Comparison of ENCODE assay signal across 10 cellular contexts in the genomic region with DNA sequence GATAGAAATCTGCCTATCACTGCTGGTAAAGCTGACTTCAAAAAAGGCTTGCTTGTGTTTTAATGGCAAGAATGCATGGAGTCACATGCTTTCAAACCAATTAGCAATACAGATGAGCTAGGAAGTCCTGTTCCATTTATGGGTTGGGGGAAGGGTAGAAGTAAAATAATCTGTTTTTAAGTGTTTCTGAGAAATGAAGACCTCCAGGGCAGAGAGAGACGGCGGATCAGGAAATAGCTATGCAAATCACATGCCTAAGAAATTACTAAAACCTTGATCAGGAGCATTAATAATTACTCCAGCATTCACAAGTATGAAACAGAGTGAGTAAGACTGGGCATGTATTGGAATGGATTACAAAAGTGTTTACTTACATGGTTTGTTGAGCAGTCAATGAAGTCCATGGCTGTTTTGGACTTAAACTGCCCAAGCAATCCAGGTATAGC.
DNase-seq lines count a peak whose midpoint lies in the region; ATAC-seq, FAIRE-seq and TF ChIP-seq lines count a peak whose summit lies in the region.
"Had no signal": no experiment of that assay in that cellular context is flagged by ENCODE, and none has a peak within 500 bp of the region (broad histone marks: within the 10 kb centered on the region; RNA-seq: fewer than 3 reads in every experiment).

No MANE protein-coding gene starts in this region.

- in situ Hi-C loops in GM18951 (cut with MboI; ENCODE audit: low sequenced_read_pairs, unreplicated experiment): loop anchor here (5.0 to 25.0 kb wide), 3 partner anchors 199 to 906 kb away; no protein-coding TSS in a partner anchor

- no peaks in the 10 kb centered on the region for H4K20me1 ChIP-seq in SK-N-SH (ENCODE audit: insufficient read depth)

- H3K9me3 ChIP-seq in SK-N-SH (no peaks in the 10 kb centered on the region), spleen (no peaks in the 10 kb centered on the region)

- H3K36me3 ChIP-seq in SK-N-SH (replicated peaks in 1 of 2; ENCODE audit: control insufficient read depth in 1 of 2, insufficient read depth in 2 of 2, low read length in 1 of 2) (no peaks in the 10 kb centered on the region), spleen (no peaks in the 10 kb centered on the region)

- CTCF ChIA-PET in SK-N-SH (lab: Yijun Ruan, JAX): interaction anchor here (11.2 kb wide), 1 partner anchor 204 kb away, joined by 190 read pairs; no protein-coding TSS in a partner anchor

- no peak for TF ChIP-seq CTCF in SK-N-SH (IDR thresholded peaks at IDR 0.05)
- TF ChIP-seq CTCF in fibroblast of the aortic adventitia (IDR thresholded peaks at IDR 0.05; ENCODE audit: insufficient read depth, low read length): no peak
- no peak for TF ChIP-seq CTCF in spleen (IDR thresholded peaks at IDR 0.05 in 8 of 11, conservative IDR thresholded peaks at IDR 0.05 in 3 of 11)
- no peak for TF ChIP-seq CTCF in D721Med (IDR thresholded peaks at IDR 0.05; ENCODE audit: insufficient read depth, missing control alignments)

- no peaks in the 10 kb centered on the region for H3K27me3 ChIP-seq in SK-N-SH (ENCODE audit: insufficient read depth)
- H3K27me3 ChIP-seq in spleen (replicated peaks in 1 of 7): no peaks in the 10 kb centered on the region

- H3K27ac ChIP-seq in SK-N-SH (ENCODE audit: low read depth in 2 of 2, low read length in 1 of 2) (peak overlapping the region; percentile 41 to 97; a peak in 3 of 4 replicates), spleen (peak overlapping the region; percentile 23 to 90 (median 86))
- H3K27ac ChIP-seq: HL-60 had no signal

- no peak for ATAC-seq in HG02884 (IDR thresholded peaks at IDR 0.05; ENCODE audit: unreplicated experiment)
- ATAC-seq: left cardiac atrium had no signal

- DNase-seq in SK-N-SH: no peak
- peak; percentile 41 for DNase-seq in fibroblast of the aortic adventitia (ENCODE audit: low read depth)
- no peak for DNase-seq in spleen
- no peak for DNase-seq in NCI-H446 (lab: John Stamatoyannopoulos, UW)
- no peak for DNase-seq in D721Med (ENCODE audit: insufficient read length, low spot score)
- DNase-seq: aorta, left cardiac atrium had no signal

- TF ChIP-seq RAD21 in SK-N-SH (IDR thresholded peaks at IDR 0.05; ENCODE audit: low read length): no peak

- peaks cover 51% of the 10 kb centered on the region for H3K79me2 ChIP-seq in SK-N-SH (ENCODE audit: insufficient read depth)

- H3K4me2 ChIP-seq in SK-N-SH: peak overlapping the region; percentile 10; the same call in 1 of the 2 replicates

- peak; percentile 29 for TF ChIP-seq POLR2A in GM18951 (IDR thresholded peaks at IDR 0.05; ENCODE audit: extremely low read depth, insufficient read depth, insufficient read length)
- TF ChIP-seq POLR2A in spleen (IDR thresholded peaks at IDR 0.05): no peak

- no peak overlapping the region; the same call in 1 of the 2 replicates for H2AFZ ChIP-seq in SK-N-SH (ENCODE audit: low read depth)

- no peak for FAIRE-seq in D721Med (lab: Jason Lieb, UNC)

- H3K4me1 ChIP-seq in SK-N-SH (ENCODE audit: control insufficient read depth in 1 of 2, insufficient read depth in 2 of 2, low read depth in 1 of 2, low read length in 1 of 2) (peaks cover 29 to 74% of the 10 kb centered on the region in 2 experiments; a peak in 3 of 4 replicates), spleen (peaks cover 62 to 100% (median 95%) of the 10 kb centered on the region in 6 donors)

- peak overlapping the region; percentile 13; the same call in 1 of the 2 replicates for H3K9ac ChIP-seq in SK-N-SH

- no peak overlapping the region for H3K4me3 ChIP-seq in SK-N-SH (ENCODE audit: low read depth in 2 of 2, low read length in 1 of 2)
- H3K4me3 ChIP-seq in fibroblast of the aortic adventitia (ENCODE audit: low read depth, low read length): no peak overlapping the region
- no peak overlapping the region for H3K4me3 ChIP-seq in spleen

- POLR2A ChIA-PET in SK-N-SH (lab: Yijun Ruan, JAX): no interaction called here

- H3K9me2 ChIP-seq in SK-N-SH: no peaks in the 10 kb centered on the region

- WGBS in SK-N-SH (ENCODE audit: low lambda C conversion rate): 20% methylated on average over 2 of the region's 2 CpGs
- WGBS in spleen, 5 donors: 23 to 47% (median 34%) methylated on average over 2 of the region's 2 CpGs

- intact Hi-C loops in spleen (cut with DNase I; ENCODE audit: low total_unique reads): no loop called here

- TF ChIP-seq EP300 in SK-N-SH (IDR thresholded peaks at IDR 0.05; ENCODE audit: borderline replicate concordance in 1 of 2, low read depth in 1 of 2, low read length in 1 of 2): peak in 1 of 2 experiments; percentile 83; a peak in 2 of 4 replicates

- peaks cover 43% of the 10 kb centered on the region for H3F3A ChIP-seq in SK-N-SH (replicated peaks; ENCODE audit: insufficient read depth)

TF ChIP-seq in SK-N-SH, 30 proteins besides CTCF, POLR2A, EP300 and RAD21 (continues in another document):
- TF ChIP-seq FOSL2 (IDR thresholded peaks at IDR 0.05; ENCODE audit: borderline replicate concordance, low read depth) (peak; percentile 32; the same call in 1 of the 2 replicates), NFIC (IDR thresholded peaks at IDR 0.05; ENCODE audit: borderline replicate concordance) (no peak; the same call in 1 of the 2 replicates), FOXM1 (IDR thresholded peaks at IDR 0.05; ENCODE audit: low read depth) (no peak), MXI1 (IDR thresholded peaks at IDR 0.05; ENCODE audit: low read depth, low read length) (no peak), TAF1 (IDR thresholded peaks at IDR 0.05; ENCODE audit: borderline replicate concordance, low read depth, low read length) (no peak), RCOR1 (IDR thresholded peaks at IDR 0.05; ENCODE audit: low read length) (no peak), POLR2AphosphoS5 (IDR thresholded peaks at IDR 0.05; ENCODE audit: low read depth, low read length) (no peak), USF1 (IDR thresholded peaks at IDR 0.05; ENCODE audit: borderline replicate concordance, low read depth) (0 out of 2 replicates have a peak, but pooled peaks have one; percentile 20), MEF2A (IDR thresholded peaks at IDR 0.05; ENCODE audit: borderline replicate concordance, low read depth) (peak; percentile 55; the same call in 1 of the 2 replicates), TEAD4 (IDR thresholded peaks at IDR 0.05; ENCODE audit: borderline replicate concordance, insufficient read depth) (peak; percentile 28; the same call in 1 of the 2 replicates), REST (IDR thresholded peaks at IDR 0.05; ENCODE audit: low read depth, low read length) (no peak), CHD2 (IDR thresholded peaks at IDR 0.05; ENCODE audit: low read length, partially characterized antibody) (no peak), GABPA (IDR thresholded peaks at IDR 0.05; ENCODE audit: low read depth) (no peak), EZH2phosphoT487 (IDR thresholded peaks at IDR 0.05; ENCODE audit: borderline replicate concordance, low read depth) (no peak), YY1 (IDR thresholded peaks at IDR 0.05; ENCODE audit: low read depth) (no peak), FOXJ3 (CRISPR knock-in tag; IDR thresholded peaks at IDR 0.05) (no peak), TCF12 (IDR thresholded peaks at IDR 0.05) (peak; percentile 58; the same call in 1 of the 2 replicates), NRF1 (IDR thresholded peaks at IDR 0.05; ENCODE audit: low read depth, low read length) (no peak)
- TF ChIP-seq, protein P1, sequence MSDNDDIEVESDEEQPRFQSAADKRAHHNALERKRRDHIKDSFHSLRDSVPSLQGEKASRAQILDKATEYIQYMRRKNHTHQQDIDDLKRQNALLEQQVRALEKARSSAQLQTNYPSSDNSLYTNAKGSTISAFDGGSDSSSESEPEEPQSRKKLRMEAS (IDR thresholded peaks at IDR 0.05; ENCODE audit: low read depth): 0 out of 2 replicates have a peak, but pooled peaks have one; percentile 56
- TF ChIP-seq, protein P2, sequence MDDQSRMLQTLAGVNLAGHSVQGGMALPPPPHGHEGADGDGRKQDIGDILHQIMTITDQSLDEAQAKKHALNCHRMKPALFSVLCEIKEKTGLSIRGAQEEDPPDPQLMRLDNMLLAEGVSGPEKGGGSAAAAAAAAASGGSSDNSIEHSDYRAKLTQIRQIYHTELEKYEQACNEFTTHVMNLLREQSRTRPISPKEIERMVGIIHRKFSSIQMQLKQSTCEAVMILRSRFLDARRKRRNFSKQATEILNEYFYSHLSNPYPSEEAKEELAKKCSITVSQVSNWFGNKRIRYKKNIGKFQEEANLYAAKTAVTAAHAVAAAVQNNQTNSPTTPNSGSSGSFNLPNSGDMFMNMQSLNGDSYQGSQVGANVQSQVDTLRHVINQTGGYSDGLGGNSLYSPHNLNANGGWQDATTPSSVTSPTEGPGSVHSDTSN (IDR thresholded peaks at IDR 0.05): peak; percentile 35; the same call in 1 of the 2 replicates
